ENCODE assay signal across 9 cellular contexts in the genomic region with DNA sequence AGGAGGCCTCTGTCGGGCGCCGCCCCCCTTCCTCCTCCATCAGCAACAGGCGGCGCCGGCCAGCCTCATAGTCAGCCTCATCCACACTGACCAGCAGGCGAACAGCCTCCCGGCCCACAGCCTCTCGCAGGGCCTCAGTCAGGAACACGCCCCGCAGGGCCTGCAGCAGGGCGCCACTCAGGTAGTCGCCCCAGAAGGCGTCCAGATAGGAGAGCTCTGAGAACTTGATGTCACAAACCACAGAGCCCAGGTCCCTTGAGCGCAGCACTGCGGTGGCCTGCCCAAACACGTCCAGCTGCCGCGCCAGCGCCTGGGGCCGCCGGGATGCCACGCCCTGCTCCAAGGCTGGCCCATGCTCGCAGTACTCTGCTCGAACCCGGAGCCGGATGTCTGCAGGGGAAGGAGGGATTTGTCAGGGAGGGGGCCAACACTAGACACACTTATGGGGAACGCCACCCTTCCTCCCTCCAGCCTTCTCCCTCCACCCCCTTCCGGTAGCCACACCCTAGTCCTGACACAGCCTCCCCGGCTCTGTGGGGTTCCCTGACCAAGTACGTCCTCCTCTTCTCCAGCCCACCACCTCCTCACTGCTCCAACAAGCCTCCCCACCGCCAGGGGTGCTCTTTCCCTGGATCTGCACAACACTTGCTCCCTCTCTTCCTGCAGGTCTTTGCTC. TPM values are rescaled to one million over a fixed set of nuclear protein-coding genes. Genes with fewer than 3 reads are reported as not detected.
A peak's percentile ranks its signal among the peaks of the same experiment; 100 is the strongest.
DNase-seq lines count a peak whose midpoint lies in the region; ATAC-seq and TF ChIP-seq lines count a peak whose summit lies in the region.
"Had no signal": no experiment of that assay in that cellular context is flagged by ENCODE, and none has a peak within 500 bp of the region (broad histone marks: within the 10 kb centered on the region; RNA-seq: fewer than 3 reads in every experiment).

No MANE protein-coding gene starts in this region.

- WGBS in liver = 86% methylated on average over 32 of the region's 32 CpGs

- TF ChIP-seq RAD21 in liver (IDR thresholded peaks at IDR 0.05) = no peak

- no peaks in the 10 kb centered on the region for H3K27me3 Mint-ChIP-seq in activated T-helper 2 cell treated with anti-CD3 and anti-CD28 coated beads, Interferon-gamma antibody, Interleukin-2, Interleukin-4, amounts not matched to agents 10 μg/mL and 5 μg/mL and 100 μg/mL, durations not matched to agents 14 hours and 24 hours and 36 hours (ENCODE audit: low read depth)

- peaks cover 5% of the 10 kb centered on the region; the same call in 1 of the 2 replicates for H3K36me3 ChIP-seq in ES-I3 (ENCODE audit: insufficient read depth, low read length)
- H3K36me3 ChIP-seq in liver (ENCODE audit: control insufficient read depth in 4 of 4, insufficient read depth in 3 of 4, low read depth in 1 of 4, low read length in 3 of 4) = peaks cover 12 to 45% (median 35%) of the 10 kb centered on the region in 4 donors

- no peak for TF ChIP-seq CTCF in liver (IDR thresholded peaks at IDR 0.05; ENCODE audit: low read depth, low read length, missing input control)

- no peak overlapping the region for H3K4me3 ChIP-seq in liver (ENCODE audit: low read depth in 1 of 3, low read length in 3 of 3)
- H3K4me3 ChIP-seq: cardiac muscle cell had no signal

- H3K4me3 Mint-ChIP-seq in activated T-helper 2 cell treated with anti-CD3 and anti-CD28 coated beads, Interferon-gamma antibody, Interleukin-2, Interleukin-4, amounts not matched to agents 10 μg/mL and 5 μg/mL and 100 μg/mL, durations not matched to agents 14 hours and 24 hours and 36 hours (ENCODE audit: low read depth) = peak overlapping the region; percentile 77

- H3K4me1 ChIP-seq in ES-I3 (ENCODE audit: insufficient read depth, low read length) = peaks cover 22% of the 10 kb centered on the region
- peaks cover 0 to 10% (median 0%) of the 10 kb centered on the region in 4 donors for H3K4me1 ChIP-seq in liver (ENCODE audit: control insufficient read depth in 4 of 4, insufficient read depth in 4 of 4, low read length in 3 of 4)

- H3K9me3 ChIP-seq in ES-I3 (ENCODE audit: control insufficient read depth, insufficient read depth, low read length) (no peaks in the 10 kb centered on the region), liver (ENCODE audit: control insufficient read depth in 4 of 4, low read length in 3 of 4) (no peaks in the 10 kb centered on the region)

- H3K27ac ChIP-seq in liver (ENCODE audit: low read depth in 1 of 2, low read length in 2 of 2) = peak overlapping the region; percentile 66
- H3K27ac ChIP-seq: cardiac muscle cell had no signal

- DNase-seq in NCI-H2171 (lab: John Stamatoyannopoulos, UW) (peak; percentile 50), Ammon's horn (ENCODE audit: low spot score) (no peak), NCI-H2107 treated with DMSO at 0.1 percent for 48 hours (lab: John Stamatoyannopoulos, UW; ENCODE audit: unreplicated experiment) (no peak)
- peak; percentile 79 for DNase-seq in activated T-helper 2 cell treated with anti-CD3 and anti-CD28 coated beads, Interferon-gamma antibody, Interleukin-2, Interleukin-4, amounts not matched to agents 10 μg/mL and 5 μg/mL and 100 μg/mL, durations not matched to agents 14 hours and 24 hours and 36 hours (ENCODE audit: low spot score)

- H3K27ac Mint-ChIP-seq in activated T-helper 2 cell treated with anti-CD3 and anti-CD28 coated beads, Interferon-gamma antibody, Interleukin-2, Interleukin-4, amounts not matched to agents 10 μg/mL and 5 μg/mL and 100 μg/mL, durations not matched to agents 14 hours and 24 hours and 36 hours = peak overlapping the region; percentile 94

- H3K4me1 Mint-ChIP-seq in activated T-helper 2 cell treated with anti-CD3 and anti-CD28 coated beads, Interferon-gamma antibody, Interleukin-2, Interleukin-4, amounts not matched to agents 10 μg/mL and 5 μg/mL and 100 μg/mL, durations not matched to agents 14 hours and 24 hours and 36 hours (ENCODE audit: low read depth) = peaks cover 54% of the 10 kb centered on the region

- intact Hi-C loops in activated T-helper 2 cell treated with anti-CD3 and anti-CD28 coated beads, Interferon-gamma antibody, Interleukin-2, Interleukin-4, amounts not matched to agents 10 μg/mL and 5 μg/mL and 100 μg/mL, durations not matched to agents 14 hours and 24 hours and 36 hours (cut with micrococcal nuclease) = loop anchor here (2.0 to 5.0 kb wide), 4 partner anchors 23 to 98 kb away; a partner anchor contains a TSS

- peak; percentile 36 for ATAC-seq in GM21515 (IDR thresholded peaks at IDR 0.05; ENCODE audit: unreplicated experiment)
- ATAC-seq in HG03457 (IDR thresholded peaks at IDR 0.05; ENCODE audit: unreplicated experiment) = no peak

- no peaks in the 10 kb centered on the region for H3K27me3 ChIP-seq in liver (ENCODE audit: control insufficient read depth in 4 of 4, insufficient read depth in 4 of 4, low read length in 3 of 4)
- H3K27me3 ChIP-seq: cardiac muscle cell had no signal

- H3K36me3 Mint-ChIP-seq in activated T-helper 2 cell treated with anti-CD3 and anti-CD28 coated beads, Interferon-gamma antibody, Interleukin-2, Interleukin-4, amounts not matched to agents 10 μg/mL and 5 μg/mL and 100 μg/mL, durations not matched to agents 14 hours and 24 hours and 36 hours (ENCODE audit: low read depth) = peaks cover 73% of the 10 kb centered on the region

- no peaks in the 10 kb centered on the region for H3K9me3 Mint-ChIP-seq in activated T-helper 2 cell treated with anti-CD3 and anti-CD28 coated beads, Interferon-gamma antibody, Interleukin-2, Interleukin-4, amounts not matched to agents 10 μg/mL and 5 μg/mL and 100 μg/mL, durations not matched to agents 14 hours and 24 hours and 36 hours

- H3K9ac ChIP-seq in ES-I3 (ENCODE audit: low read depth, low read length) (peak overlapping the region; percentile 7; the same call in 1 of the 2 replicates), liver (ENCODE audit: low read depth in 1 of 2, low read length in 2 of 2) (no peak overlapping the region)

TF ChIP-seq in liver, 16 proteins besides CTCF, POLR2A, EP300 and RAD21 (continues in another document):
- TF ChIP-seq, protein P1, sequence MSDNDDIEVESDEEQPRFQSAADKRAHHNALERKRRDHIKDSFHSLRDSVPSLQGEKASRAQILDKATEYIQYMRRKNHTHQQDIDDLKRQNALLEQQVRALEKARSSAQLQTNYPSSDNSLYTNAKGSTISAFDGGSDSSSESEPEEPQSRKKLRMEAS (IDR thresholded peaks at IDR 0.05) = no peak
- TF ChIP-seq NR2F2 (IDR thresholded peaks at IDR 0.05) = no peak
- TF ChIP-seq HNF4G (IDR thresholded peaks at IDR 0.05) = no peak
- TF ChIP-seq RXRA (IDR thresholded peaks at IDR 0.05) = no peak
- no peak for TF ChIP-seq FOXA2 (IDR thresholded peaks at IDR 0.05)
- no peak for TF ChIP-seq FOXA1 (IDR thresholded peaks at IDR 0.05)
- TF ChIP-seq GABPA (IDR thresholded peaks at IDR 0.05 in 1 of 2, conservative IDR thresholded peaks at IDR 0.05 in 1 of 2) = no peak
- TF ChIP-seq SP1 (IDR thresholded peaks at IDR 0.05) = no peak
- TF ChIP-seq, protein P2, sequence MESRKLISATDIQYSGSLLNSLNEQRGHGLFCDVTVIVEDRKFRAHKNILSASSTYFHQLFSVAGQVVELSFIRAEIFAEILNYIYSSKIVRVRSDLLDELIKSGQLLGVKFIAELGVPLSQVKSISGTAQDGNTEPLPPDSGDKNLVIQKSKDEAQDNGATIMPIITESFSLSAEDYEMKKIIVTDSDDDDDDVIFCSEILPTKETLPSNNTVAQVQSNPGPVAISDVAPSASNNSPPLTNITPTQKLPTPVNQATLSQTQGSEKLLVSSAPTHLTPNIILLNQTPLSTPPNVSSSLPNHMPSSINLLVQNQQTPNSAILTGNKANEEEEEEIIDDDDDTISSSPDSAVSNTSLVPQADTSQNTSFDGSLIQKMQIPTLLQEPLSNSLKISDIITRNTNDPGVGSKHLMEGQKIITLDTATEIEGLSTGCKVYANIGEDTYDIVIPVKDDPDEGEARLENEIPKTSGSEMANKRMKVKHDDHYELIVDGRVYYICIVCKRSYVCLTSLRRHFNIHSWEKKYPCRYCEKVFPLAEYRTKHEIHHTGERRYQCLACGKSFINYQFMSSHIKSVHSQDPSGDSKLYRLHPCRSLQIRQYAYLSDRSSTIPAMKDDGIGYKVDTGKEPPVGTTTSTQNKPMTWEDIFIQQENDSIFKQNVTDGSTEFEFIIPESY (IDR thresholded peaks at IDR 0.05) = no peak

RNA-seq across cellular contexts. Expression of a gene that starts 17.9 kb away (rescaled TPM):
- total RNA-seq in activated T-helper 2 cell treated with anti-CD3 and anti-CD28 coated beads, Interferon-gamma antibody, Interleukin-2, Interleukin-4, amounts not matched to agents 10 μg/mL and 5 μg/mL and 100 μg/mL, durations not matched to agents 14 hours and 24 hours and 36 hours = 32.1 and 33.6 TPM in 2 replicates
- 10 to 100 TPM; 18.7 to 47.1 TPM for total RNA-seq in liver
- polyA plus RNA-seq in liver = 10 to 100 TPM in 1 of 2 donors, 1 to 10 TPM in 1; 9.6 to 14.0 TPM

RNA-seq across cellular contexts. Expression of a gene that starts 20.5 kb away (rescaled TPM):
- total RNA-seq in activated T-helper 2 cell treated with anti-CD3 and anti-CD28 coated beads, Interferon-gamma antibody, Interleukin-2, Interleukin-4, amounts not matched to agents 10 μg/mL and 5 μg/mL and 100 μg/mL, durations not matched to agents 14 hours and 24 hours and 36 hours = 17.3 and 18.4 TPM in 2 replicates
- 1 to 10 TPM; 4.9 to 8.8 TPM for total RNA-seq in liver
- 1 to 10 TPM; 1.7 to 2.6 TPM for polyA plus RNA-seq in liver

RNA-seq across cellular contexts. Expression of a gene that starts 42.8 kb away (rescaled TPM):
- total RNA-seq in activated T-helper 2 cell treated with anti-CD3 and anti-CD28 coated beads, Interferon-gamma antibody, Interleukin-2, Interleukin-4, amounts not matched to agents 10 μg/mL and 5 μg/mL and 100 μg/mL, durations not matched to agents 14 hours and 24 hours and 36 hours = 48.0 and 52.4 TPM in 2 replicates
- 10 to 100 TPM; 12.5 to 13.5 TPM for total RNA-seq in liver
- polyA plus RNA-seq in liver = 10 to 100 TPM in 1 of 2 donors, 1 to 10 TPM in 1; 5.9 to 23.1 TPM

RNA-seq across cellular contexts. Expression of a gene that starts 55.4 kb away (rescaled TPM):
- total RNA-seq in activated T-helper 2 cell treated with anti-CD3 and anti-CD28 coated beads, Interferon-gamma antibody, Interleukin-2, Interleukin-4, amounts not matched to agents 10 μg/mL and 5 μg/mL and 100 μg/mL, durations not matched to agents 14 hours and 24 hours and 36 hours = 58.4 and 59.1 TPM in 2 replicates
- 10 to 100 TPM in 1 of 2 donors, 1 to 10 TPM in 1; 8.7 to 17.1 TPM for total RNA-seq in liver
- polyA plus RNA-seq in liver = 10 to 100 TPM; 10.4 to 21.0 TPM

Comparison
In these comparisons a context has a peak if more than half of its experiments do, and no peak if none do; other contexts are left out.
1. DNase-seq: peak in NCI-H2171 (single experiment) and activated T-helper 2 cell treated with anti-CD3 and anti-CD28 coated beads, Interferon-gamma antibody, Interleukin-2, Interleukin-4, amounts not matched to agents 10 μg/mL and 5 μg/mL and 100 μg/mL, durations not matched to agents 14 hours and 24 hours and 36 hours (single experiment); none in Ammon's horn (single experiment) and NCI-H2107 treated with DMSO at 0.1 percent for 48 hours (single experiment).